ENCODE assay signal across 22 cellular contexts in the genomic region with DNA sequence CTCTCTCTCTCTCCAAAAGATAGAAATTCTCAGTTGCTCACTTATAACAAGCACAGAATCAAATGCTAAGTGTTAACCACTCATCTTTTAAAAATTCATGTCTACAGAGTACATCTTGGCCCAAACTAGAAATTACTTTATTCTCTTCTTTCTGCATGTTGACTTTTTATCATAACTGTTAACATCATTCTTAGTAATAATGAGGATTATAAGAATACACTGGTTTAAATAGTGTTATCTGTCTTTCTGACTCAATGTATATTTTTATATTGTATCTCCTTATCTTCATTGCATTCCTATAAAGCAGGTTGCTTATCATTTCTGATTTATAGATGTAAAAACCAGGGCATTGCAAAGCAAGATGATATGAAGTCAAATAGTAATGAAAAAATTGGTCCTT.
"Had no signal": no experiment of that assay in that cellular context is flagged by ENCODE, and none has a peak within 500 bp of the region (broad histone marks: within the 10 kb centered on the region; RNA-seq: fewer than 3 reads in every experiment).

No MANE protein-coding gene starts in this region.

- H3K27me3 ChIP-seq: adrenal gland, breast epithelium, colonic mucosa, dorsolateral prefrontal cortex, esophagus muscularis mucosa, gastroesophageal sphincter, right lobe of liver, stomach, suprapubic skin, tibial nerve had no signal

- H3K4me3 ChIP-seq: adrenal gland, breast epithelium, colonic mucosa, dorsolateral prefrontal cortex, esophagus muscularis mucosa, gastroesophageal sphincter, right lobe of liver, stomach, suprapubic skin, tibial nerve had no signal

- H3K27ac ChIP-seq: adrenal gland, breast epithelium, colonic mucosa, dorsolateral prefrontal cortex, esophagus muscularis mucosa, gastroesophageal sphincter, right lobe of liver, stomach, suprapubic skin, tibial nerve had no signal

- H3K4me1 ChIP-seq: adrenal gland, breast epithelium, colonic mucosa, esophagus muscularis mucosa, gastroesophageal sphincter, suprapubic skin, tibial nerve had no signal

- H3K36me3 ChIP-seq: adrenal gland, breast epithelium, colonic mucosa, esophagus muscularis mucosa, gastroesophageal sphincter, right lobe of liver, stomach, suprapubic skin, tibial nerve had no signal

- H3K9me3 ChIP-seq: adrenal gland, colonic mucosa, esophagus muscularis mucosa, right lobe of liver, stomach, suprapubic skin had no signal

- ATAC-seq: activated CD4-positive, CD25-positive, alpha-beta regulatory T cell treated with anti-CD3 and anti-CD28 coated beads, Interleukin-2, amount 50 U/mL, for 24 hours; gastroesophageal sphincter; left ventricle myocardium superior; right lobe of liver; stimulated activated effector memory CD8-positive, alpha-beta T cell treated with anti-CD3 and anti-CD28 coated beads, Interleukin-12 subunit alpha, Interleukin-12 subunit beta, amount 100 ng/mL, for 72 hours had no signal

- DNase-seq: activated CD4-positive, alpha-beta memory T cell treated with anti-CD3 and anti-CD28 coated beads, Interleukin-2, amount 10 ng/mL, durations not matched to agents 7 days and 5 days; activated CD4-positive, alpha-beta T cell treated with anti-CD3 and anti-CD28 coated beads, Interleukin-2, amount 10 ng/mL, durations not matched to agents 24 days and 14 days; adrenal gland; colonic mucosa; dorsolateral prefrontal cortex; head of caudate nucleus; hypothalamus; left ventricle myocardium superior; mammary epithelial cell; nephron progenitor cell; posterior cingulate gyrus; right lobe of liver; small intestine; stimulated activated CD4-positive, alpha-beta T cell treated with anti-CD3 and anti-CD28 coated beads, Interleukin-2, amount 100 ng/mL, for 24 hours; stomach had no signal
